ENCODE assay signal across 36 cellular contexts in the genomic region with DNA sequence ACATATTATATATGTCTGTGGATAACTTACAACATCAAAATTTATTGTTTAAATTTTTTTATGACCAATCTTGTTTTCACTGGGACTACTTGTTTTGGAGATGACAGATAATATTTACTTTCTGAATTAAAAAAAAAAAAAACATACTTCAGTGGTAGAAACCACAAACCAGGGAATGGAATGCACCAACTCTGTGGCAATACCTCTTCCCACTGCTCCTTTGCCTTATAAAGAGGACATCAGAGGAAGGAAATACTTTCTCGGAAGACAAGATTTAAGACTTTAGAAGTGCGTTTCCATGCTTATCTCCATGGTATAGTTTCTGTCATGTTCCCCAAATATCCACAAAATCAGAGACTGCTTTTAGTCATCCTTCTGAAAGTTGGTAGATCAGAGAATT.
DNase-seq lines count a peak whose midpoint lies in the region; FAIRE-seq and TF ChIP-seq lines count a peak whose summit lies in the region.
"Had no signal": no experiment of that assay in that cellular context is flagged by ENCODE, and none has a peak within 500 bp of the region (broad histone marks: within the 10 kb centered on the region; RNA-seq: fewer than 3 reads in every experiment).

No MANE protein-coding gene starts in this region.

- no TSS peak for BruUV-seq in MCF 10A (replicated peaks; lab: Mats Ljungman, UMichigan)

- H3K4me1 ChIP-seq in breast epithelium, result no peaks in the 10 kb centered on the region
- H3K4me1 ChIP-seq in kidney (ENCODE audit: control insufficient read depth in 1 of 2, insufficient read depth in 1 of 2, low read depth in 1 of 2, low read length in 2 of 2), result no peaks in the 10 kb centered on the region
- H3K4me1 ChIP-seq: heart right ventricle, lower lobe of right lung, testis had no signal

- H3K36me3 ChIP-seq in breast epithelium (no peaks in the 10 kb centered on the region), kidney (ENCODE audit: control insufficient read depth in 1 of 2, insufficient read depth in 2 of 2, low read length in 2 of 2) (no peaks in the 10 kb centered on the region)
- H3K36me3 ChIP-seq: heart right ventricle, lower lobe of right lung, ovary had no signal

- intact Hi-C loops in MCF 10A (cut with micrococcal nuclease) (no loop called here), breast epithelium (cut with DNase I; ENCODE audit: low total_unique reads) (no loop called here), kidney (cut with DNase I) (no loop called here)

- H3K9me3 Mint-ChIP-seq in MCF 10A (ENCODE audit: unreplicated experiment), result no peaks in the 10 kb centered on the region

- TF ChIP-seq CTCF in MCF 10A (IDR thresholded peaks at IDR 0.05; ENCODE audit: unreplicated experiment), result no peak
- TF ChIP-seq CTCF in breast epithelium (IDR thresholded peaks at IDR 0.05), result no peak
- no peak for TF ChIP-seq CTCF in fibroblast of villous mesenchyme (IDR thresholded peaks at IDR 0.05; ENCODE audit: insufficient read depth, low read depth, low read length)
- TF ChIP-seq CTCF in kidney (IDR thresholded peaks at IDR 0.05; ENCODE audit: borderline replicate concordance, extremely low read depth, insufficient read depth), result no peak
- TF ChIP-seq CTCF in GM13977 (IDR thresholded peaks at IDR 0.05; ENCODE audit: extremely low read depth, insufficient read depth, missing control alignments), result no peak

- H3K36me3 Mint-ChIP-seq in MCF 10A (ENCODE audit: insufficient read depth, unreplicated experiment), result no peaks in the 10 kb centered on the region

- no peaks in the 10 kb centered on the region for H3K27me3 Mint-ChIP-seq in MCF 10A (ENCODE audit: insufficient read depth, unreplicated experiment)
- H3K27me3 Mint-ChIP-seq: activated CD4-positive, alpha-beta T cell treated with anti-CD3 and anti-CD28 coated beads for 36 hours; effector memory CD8-positive, alpha-beta T cell had no signal

- DNase-seq in MCF 10A (ENCODE audit: unreplicated experiment) (peak; percentile 56), breast epithelium (ENCODE audit: low spot score in 2 of 2) (no peak), astrocyte of the hippocampus (ENCODE audit: low read depth, low spot score) (peak; percentile 51), fibroblast of villous mesenchyme (ENCODE audit: low read depth) (peak; percentile 42), kidney (no peak), medulla oblongata (ENCODE audit: extremely low spot score) (no peak), GM13977 (ENCODE audit: low spot score) (no peak), GM12891 (ENCODE audit: insufficient read length, low spot score) (no peak)
- DNase-seq: 8988T; activated CD4-positive, alpha-beta T cell treated with anti-CD3 and anti-CD28 coated beads for 36 hours; activated CD8-positive, alpha-beta T cell treated with anti-CD3 and anti-CD28 coated beads, Interleukin-2, amount 10 ng/mL, durations not matched to agents 7 days and 5 days; activated naive CD4-positive, alpha-beta T cell treated with anti-CD3 and anti-CD28 coated beads, Interleukin-2, amount 50 U/mL, for 16 hours; amniotic stem cell; caudate nucleus; effector memory CD8-positive, alpha-beta T cell; erythroblast; foreskin melanocyte; H9; heart right ventricle; KG1; lower lobe of right lung; mucosa of descending colon; NCI-H1417; NCI-H2081; NCI-H526 treated with DMSO at 0.1 percent for 48 hours; nephron progenitor cell; NK-92 treated with Interleukin-12 subunit alpha and Interleukin-12 subunit beta, amount 100 ng/mL, for 24 hours; ovary; SHP77 treated with DMSO at 0.1 percent for 48 hours; stimulated activated naive CD4-positive, alpha-beta T cell; T-helper 9 cell; testis had no signal

- H3K9ac ChIP-seq in kidney (ENCODE audit: low read length in 2 of 2), result no peak overlapping the region

- TF ChIP-seq POLR2A in breast epithelium (IDR thresholded peaks at IDR 0.05), result no peak
- no peak for TF ChIP-seq POLR2A in GM12891 (IDR thresholded peaks at IDR 0.05; ENCODE audit: low read depth, low read length)

- H3K4me3 ChIP-seq in breast epithelium (no peak overlapping the region), fibroblast of villous mesenchyme (ENCODE audit: low read depth, low read length) (no peak overlapping the region), kidney (ENCODE audit: low read length in 2 of 2) (no peak overlapping the region)
- H3K4me3 ChIP-seq: heart right ventricle, lower lobe of right lung, mucosa of descending colon, ovary, skin epidermis had no signal

- FAIRE-seq in kidney (lab: Jason Lieb, UNC) (no peak), GM12891 (lab: Jason Lieb, UNC) (no peak)
- FAIRE-seq: GM18507 had no signal

- peaks cover 0 to 4% of the 10 kb centered on the region in 2 donors for H3K9me3 ChIP-seq in breast epithelium
- H3K9me3 ChIP-seq in kidney (ENCODE audit: control insufficient read depth in 1 of 2, low read length in 2 of 2), result no peaks in the 10 kb centered on the region
- H3K9me3 ChIP-seq: lower lobe of right lung, ovary, testis had no signal

- in situ Hi-C loops in GM13977 (cut with MboI; ENCODE audit: low pct_unique_long_range_greater_than_20kb, low sequenced_read_pairs, unreplicated experiment), result no loop called here

- POLR2A ChIA-PET in MCF 10A (lab: Yijun Ruan, JAX), result no interaction called here

- no peak overlapping the region for H3K27ac ChIP-seq in breast epithelium
- H3K27ac ChIP-seq in kidney (ENCODE audit: low read depth in 2 of 2, low read length in 2 of 2), result no peak overlapping the region
- H3K27ac ChIP-seq: heart right ventricle, lower lobe of right lung, ovary, skin epidermis, testis, VCaP had no signal

- peak overlapping the region; percentile 78 for H3K27ac Mint-ChIP-seq in MCF 10A (ENCODE audit: low read depth, unreplicated experiment)
- H3K27ac Mint-ChIP-seq: activated CD4-positive, alpha-beta T cell treated with anti-CD3 and anti-CD28 coated beads for 36 hours; activated CD8-positive, alpha-beta T cell treated with anti-CD3 and anti-CD28 coated beads, Interleukin-2, amount 10 ng/mL, durations not matched to agents 7 days and 5 days; activated T-helper 2 cell treated with anti-CD3 and anti-CD28 coated beads, Interferon-gamma antibody, Interleukin-2, Interleukin-4, amounts not matched to agents 10 μg/mL and 5 μg/mL and 100 μg/mL, durations not matched to agents 14 hours and 24 hours and 36 hours; effector memory CD8-positive, alpha-beta T cell; H9; nephron progenitor cell had no signal

- no peak overlapping the region for H3K4me3 Mint-ChIP-seq in MCF 10A (ENCODE audit: unreplicated experiment)
- H3K4me3 Mint-ChIP-seq: activated CD4-positive, alpha-beta T cell treated with anti-CD3 and anti-CD28 coated beads for 36 hours; activated CD8-positive, alpha-beta T cell treated with anti-CD3 and anti-CD28 coated beads, Interleukin-2, amount 10 ng/mL, durations not matched to agents 7 days and 5 days; effector memory CD8-positive, alpha-beta T cell; H9; nephron progenitor cell had no signal

- CTCF ChIA-PET in MCF 10A (lab: Yijun Ruan, JAX), result no interaction called here

- no peaks in the 10 kb centered on the region for H3K27me3 ChIP-seq in breast epithelium
- H3K27me3 ChIP-seq: heart right ventricle, ovary, testis had no signal

- H3K4me1 Mint-ChIP-seq in MCF 10A (ENCODE audit: insufficient read depth, unreplicated experiment), result peaks cover 8% of the 10 kb centered on the region
- H3K4me1 Mint-ChIP-seq: activated CD4-positive, alpha-beta T cell treated with anti-CD3 and anti-CD28 coated beads for 36 hours; H9; nephron progenitor cell had no signal

TF ChIP-seq in GM12891, 5 proteins besides CTCF, POLR2A, EP300 and RAD21:
- TF ChIP-seq POLR2AphosphoS5 (IDR thresholded peaks at IDR 0.05; ENCODE audit: low read depth, low read length) (no peak), SPI1 (IDR thresholded peaks at IDR 0.05; ENCODE audit: low read depth, low read length) (no peak), PAX5 (IDR thresholded peaks at IDR 0.05; ENCODE audit: insufficient read depth, low read length, severe bottlenecking) (no peak), TAF1 (IDR thresholded peaks at IDR 0.05; ENCODE audit: low read depth, low read length) (no peak), POU2F2 (IDR thresholded peaks at IDR 0.05; ENCODE audit: low read depth, low read length) (no peak)

Comparison
In these comparisons a context has a peak if more than half of its experiments do, and no peak if none do; other contexts are left out.
1. DNase-seq: peak in MCF 10A (single experiment), astrocyte of the hippocampus (single experiment) and fibroblast of villous mesenchyme (single experiment); none in breast epithelium (0 of 2), kidney (single experiment), medulla oblongata (single experiment), GM13977 (single experiment) and GM12891 (single experiment).